19 cellular contexts compared by ENCODE assay signal in genomic region chr3:130935761-130936160, GRCh38. TPM values are rescaled to one million over a fixed set of nuclear protein-coding genes. Genes with fewer than 3 reads are reported as not detected.
A peak's percentile ranks its signal among the peaks of the same experiment; 100 is the strongest.
DNase-seq lines count a peak whose midpoint lies in the region; ATAC-seq and TF ChIP-seq lines count a peak whose summit lies in the region.
"Had no signal": no experiment of that assay in that cellular context is flagged by ENCODE, and none has a peak within 500 bp of the region (broad histone marks: within the 10 kb centered on the region; RNA-seq: fewer than 3 reads in every experiment).

No MANE protein-coding gene starts in this region.

- H4K5ac ChIP-seq in IMR-90 (ENCODE audit: low read depth, low read length): no peak overlapping the region

- H3K18ac ChIP-seq in IMR-90 (ENCODE audit: low read depth, low read length): no peak overlapping the region

- H2AK5ac ChIP-seq in IMR-90 (ENCODE audit: low read depth, low read length): no peak overlapping the region

- H3K27ac ChIP-seq in IMR-90 (ENCODE audit: insufficient read depth, low read length): no peak overlapping the region
- H3K27ac ChIP-seq: sigmoid colon had no signal

- no peak overlapping the region for H3K9ac ChIP-seq in IMR-90 (ENCODE audit: low read depth, low read length)

- intact Hi-C loops in IMR-90 (cut with micrococcal nuclease): no loop called here

- BruUV-seq in IMR-90 (replicated peaks; lab: Mats Ljungman, UMichigan): no TSS peak

- H4K91ac ChIP-seq in IMR-90 (ENCODE audit: insufficient read depth, low read depth, low read length): no peak overlapping the region

- POLR2A ChIA-PET in IMR-90 (lab: Charles Lee; ENCODE audit: unreplicated experiment): no interaction called here

- in situ Hi-C loops in IMR-90 (cut with MboI; ENCODE audit: low sequenced_read_pairs): no loop called here
- in situ Hi-C loops in astrocyte of the spinal cord (cut with HindIII; ENCODE audit: low sequenced_read_pairs): no loop called here

- H3K4me3 ChIP-seq in IMR-90 (ENCODE audit: insufficient read depth, low read depth, low read length) (no peak overlapping the region), astrocyte of the spinal cord (ENCODE audit: low read depth, low read length) (no peak overlapping the region)
- H3K4me3 ChIP-seq: sigmoid colon had no signal

- H3K4ac ChIP-seq in IMR-90 (ENCODE audit: low read depth, low read length): no peak overlapping the region

- no peak overlapping the region for H2BK5ac ChIP-seq in IMR-90 (ENCODE audit: low read depth, low read length, poor library complexity, severe bottlenecking)

- dilution Hi-C loops in IMR-90 (cut with HindIII; ENCODE audit: low sequenced_read_pairs, unreplicated experiment): no loop called here

- H3K4me1 ChIP-seq in IMR-90 (ENCODE audit: control insufficient read depth, insufficient read depth, low read length): peaks cover 5% of the 10 kb centered on the region
- H3K4me1 ChIP-seq: sigmoid colon had no signal

- H3K36me3 ChIP-seq in IMR-90 (ENCODE audit: control insufficient read depth, insufficient read depth, low read length): peaks cover 2% of the 10 kb centered on the region; the same call in 1 of the 2 replicates

- H3K9me3 ChIP-seq in IMR-90 (ENCODE audit: control insufficient read depth, insufficient read depth, low read length): no peaks in the 10 kb centered on the region
- H3K9me3 ChIP-seq: sigmoid colon had no signal

- H2BK120ac ChIP-seq in IMR-90 (ENCODE audit: low read depth, low read length): no peak overlapping the region

- WGBS in IMR-90 (ENCODE audit: extremely low coverage in 2 of 2, insufficient read length in 1 of 2), 2 experiments: no CpG with 5 or more reads among the region's 1 CpG

- TF ChIP-seq CTCF in IMR-90 (conservative IDR thresholded peaks at IDR 0.05; ENCODE audit: low read depth, low read length) (no peak), astrocyte of the spinal cord (IDR thresholded peaks at IDR 0.05; ENCODE audit: low read depth, low read length) (no peak)

- no peaks in the 10 kb centered on the region for H3K27me3 ChIP-seq in IMR-90 (ENCODE audit: control insufficient read depth, insufficient read depth, low read length)
- H3K27me3 ChIP-seq: sigmoid colon had no signal

- no peak overlapping the region for H3K23ac ChIP-seq in IMR-90 (ENCODE audit: low read depth, low read length)

- no peak overlapping the region for H2BK15ac ChIP-seq in IMR-90 (ENCODE audit: low read depth, low read length)

- no peak for TF ChIP-seq RAD21 in IMR-90 (IDR thresholded peaks at IDR 0.05; ENCODE audit: low read length)

- peaks cover 15 to 17% of the 10 kb centered on the region in 2 experiments for H3K79me1 ChIP-seq in IMR-90 (ENCODE audit: low read depth in 1 of 2, low read length in 2 of 2)

- H3K4me2 ChIP-seq in IMR-90 (ENCODE audit: low read depth, low read length): no peak overlapping the region

- H2AFZ ChIP-seq in IMR-90 (replicated peaks; ENCODE audit: low read length, poor library complexity): no peak overlapping the region

- peaks cover 3% of the 10 kb centered on the region; the same call in 1 of the 2 replicates for H4K20me1 ChIP-seq in IMR-90 (ENCODE audit: insufficient read depth, low read length)

- CTCF ChIA-PET in IMR-90 (lab: Yijun Ruan, JAX): no interaction called here

- ATAC-seq in IMR-90 (ENCODE audit: low read depth): peak; percentile 73
- ATAC-seq: left colon, Right ventricle myocardium inferior had no signal

- TF ChIP-seq POLR2A in IMR-90 (IDR thresholded peaks at IDR 0.05; ENCODE audit: low read depth, low read length): no peak

- H4K8ac ChIP-seq in IMR-90 (ENCODE audit: low read depth in 2 of 2, low read length in 2 of 2): no peak overlapping the region; a peak in 1 of 4 replicates

- no peak overlapping the region for H2BK20ac ChIP-seq in IMR-90 (ENCODE audit: low read depth, low read length)

- H3K9me1 ChIP-seq in IMR-90 (ENCODE audit: insufficient read depth, low read length): peaks cover 3% of the 10 kb centered on the region; the same call in 1 of the 2 replicates

- no peak overlapping the region for H3K56ac ChIP-seq in IMR-90 (ENCODE audit: extremely low read depth, insufficient read depth, low read length)

- DNase-seq in AG08396 (ENCODE audit: low spot score) (peak; percentile 48), IMR-90 (peak; percentile 78), astrocyte of the spinal cord (ENCODE audit: low read depth, low spot score) (peak; percentile 71), hepatic stellate cell (ENCODE audit: low spot score) (peak; percentile 12), NCI-H146 treated with DMSO at 0.1 percent for 48 hours (lab: John Stamatoyannopoulos, UW; ENCODE audit: unreplicated experiment) (no peak), NCI-H345 treated with DMSO at 0.1 percent for 48 hours (lab: John Stamatoyannopoulos, UW; ENCODE audit: unreplicated experiment) (no peak)
- DNase-seq in activated CD8-positive, alpha-beta memory T cell treated with anti-CD3 and anti-CD28 coated beads for 24 hours: no peak
- no peak for DNase-seq in stimulated activated CD4-positive, alpha-beta T cell treated with anti-CD3 and anti-CD28 coated beads, Interleukin-15, amount 100 ng/mL, for 24 hours
- DNase-seq: activated CD4-positive, CD25-positive, alpha-beta regulatory T cell; amniotic stem cell; H7; hippocampal formation; left colon; NCI-H2107; sigmoid colon; stimulated activated CD4-positive, alpha-beta T cell treated with anti-CD3 and anti-CD28 coated beads, Interleukin-4, amount 100 ng/mL, for 1 hour; stimulated activated CD8-positive, alpha-beta memory T cell treated with anti-CD3 and anti-CD28 coated beads, Interleukin-4, amount 100 ng/mL, for 48 hours; T-helper 2 cell had no signal

- no peak overlapping the region for H2AK9ac ChIP-seq in IMR-90 (replicated peaks; ENCODE audit: low read depth, low read length, poor library complexity)

- H3K14ac ChIP-seq in IMR-90 (replicated peaks; ENCODE audit: low read depth, low read length): no peak overlapping the region

TF ChIP-seq in IMR-90, 13 proteins besides CTCF, POLR2A, EP300 and RAD21:
- TF ChIP-seq SMC3 (IDR thresholded peaks at IDR 0.05; ENCODE audit: low read depth, low read length) (no peak), CEBPB (IDR thresholded peaks at IDR 0.05; ENCODE audit: low read depth, low read length) (peak; percentile 57; the same call in 1 of the 2 replicates)

RNA-seq across cellular contexts. Expression of gene ATP2C1, which starts 41.9 kb away (rescaled TPM):
- total RNA-seq in IMR-90 (2012; rRNA removed): 41.4 and 78.9 TPM in 2 replicates
- 33.3 and 50.2 TPM in 2 replicates for polyA plus RNA-seq in IMR-90 (2012; rRNA removed)
- polyA plus RNA-seq in IMR-90 (2012; cell fraction: cytosol; rRNA removed): 7.9 and 11.3 TPM in 2 replicates
- 6.4 and 66.6 TPM in 2 replicates for polyA plus RNA-seq in IMR-90 (2012; cell fraction: nucleus; rRNA removed; ENCODE audit: low replicate concordance)

Comparison
In these comparisons a context has a peak if more than half of its experiments do, and no peak if none do; other contexts are left out.
1. DNase-seq: peak in AG08396 (single experiment), IMR-90 (single experiment), astrocyte of the spinal cord (single experiment) and hepatic stellate cell (single experiment); none in NCI-H146 treated with DMSO at 0.1 percent for 48 hours (single experiment), activated CD8-positive, alpha-beta memory T cell treated with anti-CD3 and anti-CD28 coated beads for 24 hours (single experiment), stimulated activated CD4-positive, alpha-beta T cell treated with anti-CD3 and anti-CD28 coated beads, Interleukin-15, amount 100 ng/mL, for 24 hours (single experiment) and NCI-H345 treated with DMSO at 0.1 percent for 48 hours (single experiment).